ENCODE assay signal across 1 cellular context in the genomic region with DNA sequence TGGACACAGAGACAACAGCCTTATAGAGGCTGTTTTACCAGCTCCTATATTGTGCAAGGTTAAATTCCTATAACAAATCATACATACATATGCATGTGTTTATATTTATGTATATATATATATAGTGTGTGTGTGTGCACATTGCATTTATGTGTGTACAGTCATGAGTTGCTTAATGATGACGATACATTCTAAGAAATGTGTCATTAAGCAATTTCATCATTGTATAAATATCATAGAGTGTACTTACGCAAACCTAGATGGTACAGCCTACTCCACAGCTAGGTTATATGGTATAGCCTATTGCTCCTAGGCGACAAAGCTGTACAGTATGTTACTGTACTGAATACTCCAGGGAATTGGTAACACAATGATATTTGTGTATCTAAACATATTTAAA.
TF ChIP-seq lines count a peak whose summit lies in the region.

No MANE protein-coding gene starts in this region.

TF ChIP-seq in HepG2, 621 proteins besides CTCF, POLR2A, EP300 and RAD21 (continued from another document):
- no peak for TF ChIP-seq ZNF207 (IDR thresholded peaks at IDR 0.05; ENCODE audit: borderline replicate concordance)
- TF ChIP-seq NCOA5 (CRISPR knock-in tag; IDR thresholded peaks at IDR 0.05) = no peak
- no peak for TF ChIP-seq ZBTB2 (CRISPR knock-in tag; IDR thresholded peaks at IDR 0.05; ENCODE audit: low read depth)
